In genomic region chrX:85994787-85995186, GRCh38 we compare ENCODE assay signal across 18 cellular contexts. TPM values are rescaled to one million over a fixed set of nuclear protein-coding genes. Genes with fewer than 3 reads are reported as not detected.
DNase-seq lines count a peak whose midpoint lies in the region; ATAC-seq, FAIRE-seq and TF ChIP-seq lines count a peak whose summit lies in the region.
"Had no signal": no experiment of that assay in that cellular context is flagged by ENCODE, and none has a peak within 500 bp of the region (broad histone marks: within the 10 kb centered on the region; RNA-seq: fewer than 3 reads in every experiment).

No MANE protein-coding gene starts in this region.

- no peaks in the 10 kb centered on the region for H3K9me3 ChIP-seq in SK-N-SH
- H3K9me3 ChIP-seq in endocrine pancreas (ENCODE audit: control insufficient read depth, low read length), result no peaks in the 10 kb centered on the region
- H3K9me3 ChIP-seq in kidney (ENCODE audit: control insufficient read depth in 1 of 2, low read length in 2 of 2), result no peaks in the 10 kb centered on the region
- H3K9me3 ChIP-seq in upper lobe of left lung, result no peaks in the 10 kb centered on the region
- H3K9me3 ChIP-seq: Caco-2 had no signal

- H3K4me3 ChIP-seq in SK-N-SH (ENCODE audit: low read depth in 2 of 2, low read length in 1 of 2) (no peak overlapping the region), endocrine pancreas (ENCODE audit: control insufficient read depth, insufficient read depth, low read length) (peak overlapping the region; percentile 22), kidney (ENCODE audit: low read length in 2 of 2) (no peak overlapping the region), upper lobe of left lung (no peak overlapping the region)
- H3K4me3 ChIP-seq: GM12878 had no signal

- peaks cover 31% of the 10 kb centered on the region for H3K79me2 ChIP-seq in SK-N-SH (ENCODE audit: insufficient read depth)

- peak overlapping the region in 1 of 2 experiments; percentile 67; a peak in 1 of 4 replicates for H3K27ac ChIP-seq in SK-N-SH (ENCODE audit: low read depth in 2 of 2, low read length in 1 of 2)
- H3K27ac ChIP-seq in kidney (ENCODE audit: low read depth in 2 of 2, low read length in 2 of 2), result no peak overlapping the region
- no peak overlapping the region for H3K27ac ChIP-seq in upper lobe of left lung

- TF ChIP-seq CTCF in SK-N-SH (IDR thresholded peaks at IDR 0.05) (no peak), kidney (IDR thresholded peaks at IDR 0.05; ENCODE audit: borderline replicate concordance, extremely low read depth, insufficient read depth) (no peak), upper lobe of left lung (IDR thresholded peaks at IDR 0.05) (no peak)

- H4K20me1 ChIP-seq in SK-N-SH (ENCODE audit: insufficient read depth), result peaks cover 48% of the 10 kb centered on the region

- no peaks in the 10 kb centered on the region for H3K27me3 ChIP-seq in SK-N-SH (ENCODE audit: insufficient read depth)
- H3K27me3 ChIP-seq in endocrine pancreas (ENCODE audit: control insufficient read depth, insufficient read depth, low read length), result no peaks in the 10 kb centered on the region
- no peaks in the 10 kb centered on the region for H3K27me3 ChIP-seq in upper lobe of left lung

- no peak for TF ChIP-seq RAD21 in SK-N-SH (IDR thresholded peaks at IDR 0.05; ENCODE audit: low read length)

- POLR2A ChIA-PET in SK-N-SH (lab: Yijun Ruan, JAX), result no interaction called here

- 77% methylated on average over 1 of the region's 1 CpG for WGBS in SK-N-SH (ENCODE audit: low lambda C conversion rate)
- WGBS in upper lobe of left lung, 2 donors, result 57 to 71% methylated on average over 1 of the region's 1 CpG

- H3F3A ChIP-seq in SK-N-SH (replicated peaks; ENCODE audit: insufficient read depth), result peaks cover 15% of the 10 kb centered on the region

- no peak overlapping the region for H2AFZ ChIP-seq in SK-N-SH (ENCODE audit: low read depth)

- no peak for TF ChIP-seq EP300 in SK-N-SH (IDR thresholded peaks at IDR 0.05; ENCODE audit: borderline replicate concordance in 1 of 2, low read depth in 1 of 2, low read length in 1 of 2)
- TF ChIP-seq EP300 in upper lobe of left lung (IDR thresholded peaks at IDR 0.05), result no peak

- FAIRE-seq in kidney (lab: Jason Lieb, UNC), result peak; percentile 41
- FAIRE-seq: GM12878, H54 had no signal

- intact Hi-C loops in kidney (cut with DNase I), result no loop called here

- peaks cover 15 to 28% of the 10 kb centered on the region in 2 experiments for H3K4me1 ChIP-seq in SK-N-SH (ENCODE audit: control insufficient read depth in 1 of 2, insufficient read depth in 2 of 2, low read depth in 1 of 2, low read length in 1 of 2)
- peaks cover 40% of the 10 kb centered on the region for H3K4me1 ChIP-seq in endocrine pancreas (ENCODE audit: control insufficient read depth, insufficient read depth, low read length)
- no peaks in the 10 kb centered on the region for H3K4me1 ChIP-seq in kidney (ENCODE audit: control insufficient read depth in 1 of 2, insufficient read depth in 1 of 2, low read depth in 1 of 2, low read length in 2 of 2)
- no peaks in the 10 kb centered on the region for H3K4me1 ChIP-seq in upper lobe of left lung
- H3K4me1 ChIP-seq: Caco-2 had no signal

- H3K9ac ChIP-seq in SK-N-SH (no peak overlapping the region), endocrine pancreas (ENCODE audit: control insufficient read depth, insufficient read depth, low read length) (no peak overlapping the region), kidney (ENCODE audit: low read length in 2 of 2) (no peak overlapping the region)

- CTCF ChIA-PET in SK-N-SH (lab: Yijun Ruan, JAX), result no interaction called here

- 0 out of 2 replicates have a peak overlapping the region, but pooled peaks have one; percentile 52 for H3K4me2 ChIP-seq in SK-N-SH

- no peaks in the 10 kb centered on the region for H3K9me2 ChIP-seq in SK-N-SH

- peaks cover 0 to 4% of the 10 kb centered on the region in 2 experiments for H3K36me3 ChIP-seq in SK-N-SH (replicated peaks in 1 of 2; ENCODE audit: control insufficient read depth in 1 of 2, insufficient read depth in 2 of 2, low read length in 1 of 2)
- H3K36me3 ChIP-seq in endocrine pancreas (ENCODE audit: control insufficient read depth, insufficient read depth, low read length), result no peaks in the 10 kb centered on the region
- no peaks in the 10 kb centered on the region for H3K36me3 ChIP-seq in kidney (ENCODE audit: control insufficient read depth in 1 of 2, insufficient read depth in 2 of 2, low read length in 2 of 2)
- H3K36me3 ChIP-seq in upper lobe of left lung, result no peaks in the 10 kb centered on the region

- ATAC-seq in SK-N-SH treated with all-trans-retinoic acid at 6 μM for 48 hours (no peak), upper lobe of left lung (ENCODE audit: low FRiP score in 2 of 2) (no peak), HG03139 (IDR thresholded peaks at IDR 0.05; ENCODE audit: unreplicated experiment) (no peak)
- ATAC-seq: GM12878 had no signal

- DNase-seq in SK-N-SH (no peak), kidney (no peak), upper lobe of left lung (no peak), SKM-1 treated with dmso at 0.1 percent for 144 hours (lab: John Stamatoyannopoulos, UW; ENCODE audit: unreplicated experiment) (no peak)
- DNase-seq: Caco-2; CD4-positive, alpha-beta T cell; EL; NCI-H1092 treated with DMSO at 0.1 percent for 48 hours; NCI-H146; NCI-H2081 treated with DMSO at 0.1 percent for 48 hours; NCI-H748 treated with DMSO at 0.1 percent for 48 hours; OCI-M1; Right ventricle myocardium superior had no signal

- no peak for TF ChIP-seq POLR2A in upper lobe of left lung (IDR thresholded peaks at IDR 0.05)

TF ChIP-seq in SK-N-SH, 30 proteins besides CTCF, POLR2A, EP300 and RAD21 (continues in another document):
- TF ChIP-seq RXRA (IDR thresholded peaks at IDR 0.05; ENCODE audit: borderline replicate concordance, low read depth) (no peak), SIN3A (IDR thresholded peaks at IDR 0.05; ENCODE audit: borderline replicate concordance, low read depth, low read length) (no peak), FOXM1 (IDR thresholded peaks at IDR 0.05; ENCODE audit: low read depth) (no peak), CHD2 (IDR thresholded peaks at IDR 0.05; ENCODE audit: low read length, partially characterized antibody) (no peak), RFX5 (IDR thresholded peaks at IDR 0.05; ENCODE audit: low read length) (no peak), PBX3 (IDR thresholded peaks at IDR 0.05) (no peak), RCOR1 (IDR thresholded peaks at IDR 0.05; ENCODE audit: low read length) (no peak), YY1 (IDR thresholded peaks at IDR 0.05; ENCODE audit: low read depth) (no peak), NRF1 (IDR thresholded peaks at IDR 0.05; ENCODE audit: low read depth, low read length) (no peak), TEAD4 (IDR thresholded peaks at IDR 0.05; ENCODE audit: borderline replicate concordance, insufficient read depth) (no peak), ELF1 (IDR thresholded peaks at IDR 0.05) (no peak), EZH2phosphoT487 (IDR thresholded peaks at IDR 0.05; ENCODE audit: borderline replicate concordance, low read depth) (no peak), TAF1 (IDR thresholded peaks at IDR 0.05; ENCODE audit: borderline replicate concordance, low read depth, low read length) (no peak), JUND (IDR thresholded peaks at IDR 0.05) (no peak), FOXJ3 (CRISPR knock-in tag; IDR thresholded peaks at IDR 0.05) (no peak)

TF ChIP-seq in SK-N-SH treated with all-trans-retinoic acid at 6 μM for 48 hours, 23 proteins besides CTCF, POLR2A, EP300 and RAD21:
- TF ChIP-seq PPARA (CRISPR knock-in tag; IDR thresholded peaks at IDR 0.05; ENCODE audit: borderline replicate concordance) (no peak), ZNF70 (CRISPR knock-in tag; IDR thresholded peaks at IDR 0.05) (no peak), BACH2 (CRISPR knock-in tag; IDR thresholded peaks at IDR 0.05; ENCODE audit: borderline replicate concordance) (no peak), ESRRG (CRISPR knock-in tag; IDR thresholded peaks at IDR 0.05) (no peak), PATZ1 (CRISPR knock-in tag; IDR thresholded peaks at IDR 0.05; ENCODE audit: borderline replicate concordance) (no peak), TOX (CRISPR knock-in tag; IDR thresholded peaks at IDR 0.05; ENCODE audit: borderline replicate concordance) (no peak)

RNA-seq across cellular contexts. Expression of gene CHM, which starts 52.6 kb away (rescaled TPM):
- polyA plus RNA-seq in SK-N-SH (2012; rRNA removed), result 12.8 and 19.9 TPM in 2 replicates
- 20.7 and 21.6 TPM in 2 replicates for polyA plus RNA-seq in SK-N-SH (2012; cell fraction: cytosol; rRNA removed)
- 10.9 and 21.7 TPM in 2 replicates for polyA plus RNA-seq in SK-N-SH (2012; cell fraction: nucleus; rRNA removed)
- 30.0 TPM for total RNA-seq in kidney
- polyA plus RNA-seq in kidney (ENCODE audit: insufficient read depth, low read depth, low replicate concordance), result 11.8 TPM
- total RNA-seq in upper lobe of left lung, result 10 to 100 TPM; 14.7 to 28.6 (median 20.6) TPM
